In genomic region chr2:145690183-145690582, GRCh38 we compare ENCODE assay signal across 21 cellular contexts.
DNase-seq lines count a peak whose midpoint lies in the region; ATAC-seq and TF ChIP-seq lines count a peak whose summit lies in the region.
"Had no signal": no experiment of that assay in that cellular context is flagged by ENCODE, and none has a peak within 500 bp of the region (broad histone marks: within the 10 kb centered on the region; RNA-seq: fewer than 3 reads in every experiment).

No MANE protein-coding gene starts in this region.

- H3K9me3 ChIP-seq in vagina = no peaks in the 10 kb centered on the region
- H3K9me3 ChIP-seq: SK-N-SH had no signal

- TF ChIP-seq POLR2A in vagina (IDR thresholded peaks at IDR 0.05) = no peak

- no peak for TF ChIP-seq CTCF in brain microvascular endothelial cell (IDR thresholded peaks at IDR 0.05; ENCODE audit: low read depth, low read length, missing control alignments)
- no peak for TF ChIP-seq CTCF in fibroblast of pulmonary artery (IDR thresholded peaks at IDR 0.05; ENCODE audit: low read length, missing control alignments)
- no peak for TF ChIP-seq CTCF in vagina (IDR thresholded peaks at IDR 0.05)

- no peak overlapping the region for H3K27ac ChIP-seq in brain microvascular endothelial cell
- H3K27ac ChIP-seq in vagina = no peak overlapping the region
- H3K27ac ChIP-seq: HL-60 had no signal

- in situ Hi-C loops in brain microvascular endothelial cell (cut with HindIII; ENCODE audit: low pct_ligation_motif_present, low sequenced_read_pairs) = no loop called here

- H3K27me3 ChIP-seq in brain microvascular endothelial cell (replicated peaks) = no peaks in the 10 kb centered on the region
- no peaks in the 10 kb centered on the region for H3K27me3 ChIP-seq in vagina

- no peaks in the 10 kb centered on the region for H3K4me1 ChIP-seq in vagina

- intact Hi-C loops in vagina (cut with DNase I) = no loop called here

- DNase-seq in NCI-H460 (ENCODE audit: extremely low read depth, low read depth) (peak; percentile 7), brain microvascular endothelial cell (peak; percentile 6), fibroblast of pulmonary artery (ENCODE audit: low read depth) (peak; percentile 27), vagina (ENCODE audit: extremely low spot score in 2 of 2) (no peak), amygdala (lab: John Stamatoyannopoulos, UW) (no peak), mucosa of gallbladder (ENCODE audit: low spot score) (no peak)
- DNase-seq: ACHN; C1 segment of cervical spinal cord; DND-41; H7; HFFc6; NCI-H1092 treated with DMSO at 0.1 percent for 48 hours; NCI-H146; NCI-H2029 treated with DMSO at 0.1 percent for 48 hours; NCI-H510A; NCI-H748 treated with DMSO at 0.1 percent for 48 hours; NK-92 treated with Interleukin-12 subunit alpha and Interleukin-12 subunit beta, amount 100 ng/mL, for 24 hours; SHP77 treated with DMSO at 0.1 percent for 48 hours; SK-N-SH had no signal

- H3K36me3 ChIP-seq in brain microvascular endothelial cell (replicated peaks) (no peaks in the 10 kb centered on the region), vagina (no peaks in the 10 kb centered on the region)

- H3K4me3 ChIP-seq in brain microvascular endothelial cell (ENCODE audit: low read depth, low read length) (no peak overlapping the region), fibroblast of pulmonary artery (replicated peaks; ENCODE audit: low read depth, low read length) (no peak overlapping the region), vagina (no peak overlapping the region)

- ATAC-seq in GM21619 (IDR thresholded peaks at IDR 0.05; ENCODE audit: unreplicated experiment) = no peak

Comparison
In these comparisons a context has a peak if more than half of its experiments do, and no peak if none do; other contexts are left out.
1. DNase-seq: peak in NCI-H460 (single experiment), brain microvascular endothelial cell (single experiment) and fibroblast of pulmonary artery (single experiment); none in vagina (0 of 2), amygdala (0 of 56) and mucosa of gallbladder (single experiment).